In the genomic region with DNA sequence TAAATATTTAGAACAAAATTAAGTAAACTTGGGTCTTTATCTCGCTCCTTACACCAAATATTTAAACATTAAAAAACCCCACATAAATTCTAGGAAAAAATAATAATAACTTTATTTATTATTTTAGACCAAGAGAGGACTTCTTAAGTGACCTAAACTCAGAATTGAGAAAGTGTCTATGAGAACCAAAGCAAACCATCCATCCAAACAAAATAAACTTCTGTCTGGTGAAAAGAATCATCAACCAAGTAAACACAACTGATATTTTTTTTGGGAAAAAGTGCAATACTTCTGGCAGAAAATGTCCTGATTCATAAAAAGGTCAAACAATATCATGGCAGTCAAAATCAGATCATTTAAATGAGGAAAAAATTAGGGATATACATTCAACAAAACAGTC, we compare ENCODE assay signal across 32 cellular contexts.
"Had no signal": no experiment of that assay in that cellular context is flagged by ENCODE, and none has a peak within 500 bp of the region (broad histone marks: within the 10 kb centered on the region; RNA-seq: fewer than 3 reads in every experiment).

No MANE protein-coding gene starts in this region.

- H3K9me3 Mint-ChIP-seq: activated CD4-positive, alpha-beta memory T cell treated with anti-CD3 and anti-CD28 coated beads, Interleukin-2, amount 10 ng/mL, durations not matched to agents 7 days and 5 days; dendritic cell treated with granulocyte-macrophage colony-stimulating factor and Interleukin-4, amounts not matched to agents 40 ng/mL and 50 ng/mL, for 4 days; endodermal cell had no signal

- H3K27ac ChIP-seq: body of pancreas, breast epithelium, cardiac muscle cell, coronary artery, dorsolateral prefrontal cortex, foreskin keratinocyte, gastrocnemius medialis had no signal

- H3K36me3 ChIP-seq: breast epithelium, cardiac muscle cell, gastrocnemius medialis had no signal

- H3K36me3 Mint-ChIP-seq: activated naive CD8-positive, alpha-beta T cell had no signal

- H3K4me1 Mint-ChIP-seq: activated CD4-positive, alpha-beta memory T cell treated with anti-CD3 and anti-CD28 coated beads, Interleukin-2, amount 10 ng/mL, durations not matched to agents 7 days and 5 days; activated CD4-positive, alpha-beta T cell treated with anti-CD3 and anti-CD28 coated beads, Interleukin-2, amount 10 ng/mL, durations not matched to agents 7 days and 5 days; activated T-helper 17 cell treated with anti-CD3 and anti-CD28 coated beads, Interleukin-2, amount 50 U/mL, for 72 hours; endodermal cell had no signal

- ATAC-seq: activated T-cell treated with anti-CD3 and anti-CD28 coated beads, Interleukin-2, amount 50 U/mL, for 4 hours; activated T-helper 17 cell treated with anti-CD3 and anti-CD28 coated beads, Interleukin-2, amount 50 U/mL, for 72 hours; body of pancreas; esophagus mucosa; foreskin keratinocyte; gastrocnemius medialis had no signal

- H3K27me3 ChIP-seq: body of pancreas, breast epithelium, cardiac muscle cell, foreskin keratinocyte, gastrocnemius medialis had no signal

- H3K27ac Mint-ChIP-seq: activated CD4-positive, alpha-beta memory T cell treated with anti-CD3 and anti-CD28 coated beads, Interleukin-2, amount 10 ng/mL, durations not matched to agents 7 days and 5 days; activated CD4-positive, alpha-beta T cell treated with anti-CD3 and anti-CD28 coated beads, Interleukin-2, amount 10 ng/mL, durations not matched to agents 7 days and 5 days; activated naive CD8-positive, alpha-beta T cell; activated T-helper 17 cell treated with anti-CD3 and anti-CD28 coated beads, Interleukin-2, amount 50 U/mL, for 72 hours; dendritic cell treated with granulocyte-macrophage colony-stimulating factor and Interleukin-4, amounts not matched to agents 40 ng/mL and 50 ng/mL, for 4 days; endodermal cell had no signal

- H3K27me3 Mint-ChIP-seq: activated CD4-positive, alpha-beta memory T cell treated with anti-CD3 and anti-CD28 coated beads, Interleukin-2, amount 10 ng/mL, durations not matched to agents 7 days and 5 days; dendritic cell treated with granulocyte-macrophage colony-stimulating factor and Interleukin-4, amounts not matched to agents 40 ng/mL and 50 ng/mL, for 4 days had no signal

- DNase-seq: activated CD4-positive, alpha-beta memory T cell treated with anti-CD3 and anti-CD28 coated beads, Interleukin-2, amount 10 ng/mL, durations not matched to agents 7 days and 5 days; activated CD4-positive, alpha-beta T cell treated with anti-CD3 and anti-CD28 coated beads for 1 hour; activated CD4-positive, alpha-beta T cell treated with anti-CD3 and anti-CD28 coated beads for 4 hours; activated CD4-positive, alpha-beta T cell treated with anti-CD3 and anti-CD28 coated beads, Interleukin-2, amount 10 ng/mL, durations not matched to agents 7 days and 5 days; activated CD4-positive, alpha-beta T cell treated with anti-CD3 and anti-CD28 coated beads, Interleukin-2, amount 50 U/mL, for 4 hours; activated CD4-positive, CD25-positive, alpha-beta regulatory T cell; activated CD8-positive, alpha-beta memory T cell treated with anti-CD3 and anti-CD28 coated beads, Interleukin-2, amount 50 U/mL, for 48 hours; activated effector memory CD4-positive, alpha-beta T cell treated with Interleukin-2 at 50 U/mL for 16 hours; activated gamma-delta T cell treated with Interleukin-2 at 50 U/mL for 16 hours; activated naive CD4-positive, alpha-beta T cell treated with anti-CD3 and anti-CD28 coated beads, Interleukin-2, amount 50 U/mL, for 16 hours; activated naive CD4-positive, alpha-beta T cell treated with Interleukin-2 at 50 U/mL for 16 hours; activated T-cell treated with anti-CD3 and anti-CD28 coated beads for 4 hours; activated T-cell treated with anti-CD3 and anti-CD28 coated beads, Interleukin-2, amount 50 U/mL, for 4 hours; amniotic stem cell; anterior cingulate cortex; body of pancreas; central memory CD4-positive, alpha-beta T cell; cerebellar nuclear complex; dorsolateral prefrontal cortex; effector memory CD4-positive, alpha-beta T cell; endodermal cell; foreskin keratinocyte; gastrocnemius medialis; glutamatergic neuron; T-helper 2 cell had no signal

- H3K4me3 ChIP-seq: body of pancreas, breast epithelium, cardiac muscle cell, coronary artery, dorsolateral prefrontal cortex, gastrocnemius medialis had no signal

- H3K4me3 Mint-ChIP-seq: activated CD4-positive, alpha-beta memory T cell treated with anti-CD3 and anti-CD28 coated beads, Interleukin-2, amount 10 ng/mL, durations not matched to agents 7 days and 5 days; activated CD4-positive, alpha-beta T cell treated with anti-CD3 and anti-CD28 coated beads, Interleukin-2, amount 10 ng/mL, durations not matched to agents 7 days and 5 days; activated naive CD8-positive, alpha-beta T cell; activated T-cell treated with anti-CD3 and anti-CD28 coated beads, Interleukin-2, amount 50 U/mL, for 4 hours; activated T-helper 17 cell treated with anti-CD3 and anti-CD28 coated beads, Interleukin-2, amount 50 U/mL, for 72 hours; dendritic cell treated with granulocyte-macrophage colony-stimulating factor and Interleukin-4, amounts not matched to agents 40 ng/mL and 50 ng/mL, for 4 days; endodermal cell had no signal

- H3K4me1 ChIP-seq: body of pancreas, breast epithelium, foreskin keratinocyte, gastrocnemius medialis had no signal
